18 cellular contexts compared by ENCODE assay signal in genomic region chr1:21621051-21621450, GRCh38. TPM values are rescaled to one million over a fixed set of nuclear protein-coding genes. Genes with fewer than 3 reads are reported as not detected.
DNase-seq lines count a peak whose midpoint lies in the region; ATAC-seq, FAIRE-seq and TF ChIP-seq lines count a peak whose summit lies in the region.
"Had no signal": no experiment of that assay in that cellular context is flagged by ENCODE, and none has a peak within 500 bp of the region (broad histone marks: within the 10 kb centered on the region; RNA-seq: fewer than 3 reads in every experiment).

No MANE protein-coding gene starts in this region.

- POLR2A ChIA-PET in HepG2 (lab: Yijun Ruan, JAX) = no interaction called here

- CTCF ChIA-PET in HepG2 (lab: Yijun Ruan, JAX; ENCODE audit: low intra/inter-chr PET ratio, low total read pairs) = no interaction called here

- no peak for TF ChIP-seq POLR2A in HepG2 (IDR thresholded peaks at IDR 0.05; ENCODE audit: insufficient read depth in 1 of 2, low read depth in 2 of 2, low read length in 2 of 2)

- no peak overlapping the region for H2AFZ ChIP-seq in HepG2 (ENCODE audit: low read length)
- H2AFZ ChIP-seq: neural progenitor cell had no signal

- BruUV-seq in HepG2 (replicated peaks; lab: Mats Ljungman, UMichigan) = no TSS peak

- FAIRE-seq in HepG2 (lab: Jason Lieb, UNC) = no peak
- FAIRE-seq: islet of Langerhans had no signal

- no peak for ATAC-seq in HepG2
- no peak for ATAC-seq in upper lobe of right lung
- no peak for ATAC-seq in GM19023 (IDR thresholded peaks at IDR 0.05; ENCODE audit: unreplicated experiment)

- H3K4me2 ChIP-seq in HepG2 (ENCODE audit: low read depth, low read length) = no peak overlapping the region

- intact Hi-C loops in HepG2 (cut with micrococcal nuclease; ENCODE audit: unreplicated experiment) = no loop called here
- intact Hi-C loops in upper lobe of right lung (cut with DNase I) = no loop called here

- no peak for DNase-seq in HepG2 (ENCODE audit: low spot score)
- no peak for DNase-seq in mesothelial cell of epicardium (ENCODE audit: low spot score in 2 of 2, unreplicated experiment in 2 of 2)
- no peak for DNase-seq in upper lobe of right lung
- no peak for DNase-seq in GM03348 (ENCODE audit: low spot score)
- DNase-seq in osteocyte (ENCODE audit: extremely low spot score, unreplicated experiment) = no peak
- DNase-seq: activated CD4-positive, alpha-beta memory T cell treated with anti-CD3 and anti-CD28 coated beads for 36 hours; activated naive CD4-positive, alpha-beta T cell treated with Interleukin-2 at 50 U/mL for 16 hours; CD8-positive, alpha-beta memory T cell; Karpas-422; stimulated activated CD4-positive, alpha-beta T cell treated with anti-CD3 and anti-CD28 coated beads, Interleukin-12 subunit alpha, Interleukin-12 subunit beta, amount 100 ng/mL, for 4 hours; T-helper 1 cell; WERI-Rb-1 had no signal

- H3K4me1 Mint-ChIP-seq in mesothelial cell of epicardium (peaks cover 36% of the 10 kb centered on the region), osteocyte (ENCODE audit: unreplicated experiment) (peaks cover 5% of the 10 kb centered on the region)

- in situ Hi-C loops in HepG2 (cut with HindIII; ENCODE audit: extremely low pct_ligation_motif_present, low pct_unique_long_range_greater_than_20kb) = no loop called here

- H3K9me3 Mint-ChIP-seq in mesothelial cell of epicardium = no peaks in the 10 kb centered on the region
- H3K9me3 Mint-ChIP-seq in osteocyte (ENCODE audit: unreplicated experiment) = no peaks in the 10 kb centered on the region
- H3K9me3 Mint-ChIP-seq: activated CD4-positive, alpha-beta memory T cell treated with anti-CD3 and anti-CD28 coated beads for 36 hours; CD8-positive, alpha-beta memory T cell; neural progenitor cell had no signal

- WGBS in liver = 80% methylated on average over 7 of the region's 7 CpGs
- WGBS in HepG2 (ENCODE audit: low lambda C conversion rate) = 98% methylated on average over 3 of the region's 7 CpGs

- H3K9me3 ChIP-seq in liver (ENCODE audit: control insufficient read depth in 4 of 4, low read length in 3 of 4) = no peaks in the 10 kb centered on the region
- H3K9me3 ChIP-seq in HepG2 (ENCODE audit: low read length) = no peaks in the 10 kb centered on the region
- H3K9me3 ChIP-seq in upper lobe of right lung = no peaks in the 10 kb centered on the region
- H3K9me3 ChIP-seq: ascending aorta had no signal

- no peak for TF ChIP-seq EP300 in HepG2 (IDR thresholded peaks at IDR 0.05; ENCODE audit: low read depth in 2 of 2, low read length in 2 of 2)
- TF ChIP-seq EP300 in HepG2 (CRISPR knock-in tag; IDR thresholded peaks at IDR 0.05; ENCODE audit: borderline replicate concordance) = no peak

- H3K9ac ChIP-seq in liver (ENCODE audit: low read depth in 1 of 2, low read length in 2 of 2) (no peak overlapping the region), HepG2 (ENCODE audit: insufficient read depth, low read depth, low read length) (no peak overlapping the region)
- H3K9ac ChIP-seq: neural progenitor cell had no signal

- H3K36me3 ChIP-seq in liver (ENCODE audit: control insufficient read depth in 4 of 4, insufficient read depth in 3 of 4, low read depth in 1 of 4, low read length in 3 of 4) = no peaks in the 10 kb centered on the region
- H3K36me3 ChIP-seq in HepG2 (replicated peaks in 1 of 2; ENCODE audit: control insufficient read depth in 1 of 2, insufficient read depth in 2 of 2, low read length in 2 of 2) = peaks cover 18 to 30% of the 10 kb centered on the region in 2 experiments
- no peaks in the 10 kb centered on the region for H3K36me3 ChIP-seq in upper lobe of right lung
- H3K36me3 ChIP-seq: ascending aorta, neural progenitor cell had no signal

- H3K36me3 Mint-ChIP-seq in mesothelial cell of epicardium (no peaks in the 10 kb centered on the region), osteocyte (ENCODE audit: unreplicated experiment) (no peaks in the 10 kb centered on the region)
- H3K36me3 Mint-ChIP-seq: activated CD4-positive, alpha-beta memory T cell treated with anti-CD3 and anti-CD28 coated beads for 36 hours; CD8-positive, alpha-beta memory T cell; neural progenitor cell had no signal

- H3K27me3 ChIP-seq in liver (ENCODE audit: control insufficient read depth in 4 of 4, insufficient read depth in 4 of 4, low read length in 3 of 4) = no peaks in the 10 kb centered on the region
- no peaks in the 10 kb centered on the region; a peak in 1 of 5 replicates for H3K27me3 ChIP-seq in HepG2 (ENCODE audit: control insufficient read depth in 1 of 2, insufficient read depth in 2 of 2, low read length in 2 of 2)
- H3K27me3 ChIP-seq in upper lobe of right lung = peaks cover 23% of the 10 kb centered on the region

- peak overlapping the region; percentile 62 for H3K4me3 Mint-ChIP-seq in mesothelial cell of epicardium
- no peak overlapping the region for H3K4me3 Mint-ChIP-seq in osteocyte (ENCODE audit: unreplicated experiment)

- H3K27me3 Mint-ChIP-seq in mesothelial cell of epicardium (ENCODE audit: low read depth) (no peaks in the 10 kb centered on the region), osteocyte (ENCODE audit: unreplicated experiment) (peaks cover 4% of the 10 kb centered on the region)

- peak overlapping the region; percentile 7 to 64 (median 9) for H3K4me3 ChIP-seq in liver (ENCODE audit: low read depth in 1 of 3, low read length in 3 of 3)
- H3K4me3 ChIP-seq in HepG2 (replicated peaks in 1 of 3; ENCODE audit: insufficient read depth in 1 of 3, low read depth in 2 of 3, low read length in 3 of 3) = no peak overlapping the region
- peak overlapping the region; percentile 49 for H3K4me3 ChIP-seq in upper lobe of right lung
- H3K4me3 ChIP-seq: ascending aorta had no signal

- no peak overlapping the region for H3K27ac ChIP-seq in liver (ENCODE audit: low read depth in 1 of 2, low read length in 2 of 2)
- H3K27ac ChIP-seq in HepG2 (ENCODE audit: extremely low read length, insufficient read depth, low read length) = no peak overlapping the region
- peak overlapping the region; percentile 4 for H3K27ac ChIP-seq in cingulate gyrus (ENCODE audit: low read depth, low read length)
- no peak overlapping the region for H3K27ac ChIP-seq in upper lobe of right lung
- H3K27ac ChIP-seq: ascending aorta, neural progenitor cell, WERI-Rb-1 had no signal

- TF ChIP-seq CTCF in liver (IDR thresholded peaks at IDR 0.05; ENCODE audit: low read depth, low read length, missing input control) = no peak
- TF ChIP-seq CTCF in HepG2 (CRISPR knock-in tag; IDR thresholded peaks at IDR 0.05) = no peak
- TF ChIP-seq CTCF in mesothelial cell of epicardium (IDR thresholded peaks at IDR 0.05; ENCODE audit: unreplicated experiment) = no peak
- TF ChIP-seq CTCF in upper lobe of right lung (IDR thresholded peaks at IDR 0.05) = no peak
- no peak for TF ChIP-seq CTCF in osteocyte (IDR thresholded peaks at IDR 0.05)

- H4K20me1 ChIP-seq in HepG2 (ENCODE audit: insufficient read depth, low read length) = peaks cover 2% of the 10 kb centered on the region; the same call in 1 of the 2 replicates

- peaks cover 11% of the 10 kb centered on the region for H3K79me2 ChIP-seq in HepG2 (ENCODE audit: insufficient read depth, low read length)

- H3K27ac Mint-ChIP-seq in mesothelial cell of epicardium = peak overlapping the region; percentile 17
- no peak overlapping the region for H3K27ac Mint-ChIP-seq in osteocyte (ENCODE audit: unreplicated experiment)
- H3K27ac Mint-ChIP-seq: activated CD4-positive, alpha-beta memory T cell treated with anti-CD3 and anti-CD28 coated beads for 36 hours; CD8-positive, alpha-beta memory T cell; neural progenitor cell had no signal

- no peak for TF ChIP-seq RAD21 in liver (IDR thresholded peaks at IDR 0.05)
- no peak for TF ChIP-seq RAD21 in HepG2 (CRISPR knock-in tag; IDR thresholded peaks at IDR 0.05)

- peaks cover 21 to 49% (median 46%) of the 10 kb centered on the region in 4 donors for H3K4me1 ChIP-seq in liver (ENCODE audit: control insufficient read depth in 4 of 4, insufficient read depth in 4 of 4, low read length in 3 of 4)
- peaks cover 33% of the 10 kb centered on the region for H3K4me1 ChIP-seq in HepG2 (ENCODE audit: insufficient read depth, low read length)
- no peaks in the 10 kb centered on the region for H3K4me1 ChIP-seq in upper lobe of right lung
- H3K4me1 ChIP-seq: ascending aorta had no signal

TF ChIP-seq in liver, 16 proteins besides CTCF, POLR2A, EP300 and RAD21 (continues in another document):
- TF ChIP-seq FOXA1 (IDR thresholded peaks at IDR 0.05) = no peak
- no peak for TF ChIP-seq TAF1 (conservative IDR thresholded peaks at IDR 0.05)
- TF ChIP-seq NR2F2 (IDR thresholded peaks at IDR 0.05) = no peak
- no peak for TF ChIP-seq SP1 (IDR thresholded peaks at IDR 0.05)

TF ChIP-seq in HepG2, 621 proteins besides CTCF, POLR2A, EP300 and RAD21 (continues in another document):
- TF ChIP-seq SMAD3 (CRISPR knock-in tag; IDR thresholded peaks at IDR 0.05) (no peak), MBD4 (IDR thresholded peaks at IDR 0.05; ENCODE audit: borderline replicate concordance, low read length) (no peak)

RNA-seq across cellular contexts. Expression of gene RAP1GAP, which starts 48.1 kb away (rescaled TPM):
- total RNA-seq in liver = 10 to 100 TPM; 10.7 to 23.1 TPM
- 10 to 100 TPM in 1 of 2 donors, 1 to 10 TPM in 1; 8.6 to 11.8 TPM for polyA plus RNA-seq in liver
- 9.7 and 11.9 TPM in 2 replicates for total RNA-seq in HepG2 (2016; rRNA removed; fragmentation: Illumina TruSeq; extraction: Trizol)
- total RNA-seq in HepG2 (2016; cell fraction: cytosol; rRNA removed; fragmentation: Illumina TruSeq; extraction: Trizol; ENCODE audit: low read depth) = 3.8 and 5.0 TPM in 2 replicates
- total RNA-seq in HepG2 (2016; cell fraction: insoluble cytoplasmic fraction; rRNA removed; fragmentation: Illumina TruSeq; extraction: Trizol) = 7.8 and 12.1 TPM in 2 replicates
- total RNA-seq in HepG2 (2016; cell fraction: membrane; rRNA removed; fragmentation: Illumina TruSeq; extraction: Trizol) = 9.5 and 11.5 TPM in 2 replicates
- 13.6 and 14.7 TPM in 2 replicates for total RNA-seq in HepG2 (2016; cell fraction: nucleus; rRNA removed; fragmentation: Illumina TruSeq; extraction: Trizol)
- polyA plus RNA-seq in HepG2 (2011; rRNA removed) = 37.5 and 46.1 TPM in 2 replicates
- 21.6 and 24.9 TPM in 2 replicates for polyA plus RNA-seq in HepG2 (2011; cell fraction: cytosol; rRNA removed)
- polyA plus RNA-seq in HepG2 (2011; cell fraction: nucleus; rRNA removed) = 114 and 133 TPM in 2 replicates
- polyA plus RNA-seq in HepG2 (2012) = 22.0 and 27.8 TPM in 2 replicates
- polyA plus RNA-seq in HepG2 (2016; cell fraction: cytosol; fragmentation: Illumina TruSeq; extraction: Trizol; ENCODE audit: low read depth) = 5.3 and 7.0 TPM in 2 replicates
- 17.1 and 23.0 TPM in 2 replicates for polyA plus RNA-seq in HepG2 (2016; cell fraction: insoluble cytoplasmic fraction; fragmentation: Illumina TruSeq; extraction: Trizol; ENCODE audit: low read depth)
- 14.4 and 18.4 TPM in 2 replicates for polyA plus RNA-seq in HepG2 (2016; cell fraction: membrane; fragmentation: Illumina TruSeq; extraction: Trizol; ENCODE audit: low read depth)
- 58.0 and 62.8 TPM in 2 replicates for polyA plus RNA-seq in HepG2 (2016; cell fraction: nucleus; fragmentation: Illumina TruSeq; extraction: Trizol; ENCODE audit: insufficient read depth, low read depth)
- polyA minus RNA-seq in HepG2 (2011; rRNA and poly(A)+ RNA removed; ENCODE audit: low replicate concordance) = 18.4 and 45.8 TPM in 2 replicates
- polyA minus RNA-seq in HepG2 (2011; cell fraction: cytosol; rRNA and poly(A)+ RNA removed) = 12.8 and 14.1 TPM in 2 replicates
- 20.8 and 23.4 TPM in 2 replicates for polyA minus RNA-seq in HepG2 (2011; cell fraction: nucleus; rRNA and poly(A)+ RNA removed)
- 7.1 to 10.2 TPM (median 8.0 TPM) in 3 replicates for total RNA-seq in mesothelial cell of epicardium
- total RNA-seq in upper lobe of right lung = 62.4 TPM
- total RNA-seq in osteocyte = 3.5 and 3.8 TPM in 2 replicates
- polyA plus RNA-seq: CD8-positive, alpha-beta memory T cell had no signal

Comparison
In these comparisons a context has a peak if more than half of its experiments do, and no peak if none do; other contexts are left out.
1. H3K4me3 ChIP-seq: peak in liver (3 of 3) and upper lobe of right lung (single experiment); none in HepG2 (0 of 3).